Comparison of ENCODE assay signal across 35 cellular contexts in the genomic region with DNA sequence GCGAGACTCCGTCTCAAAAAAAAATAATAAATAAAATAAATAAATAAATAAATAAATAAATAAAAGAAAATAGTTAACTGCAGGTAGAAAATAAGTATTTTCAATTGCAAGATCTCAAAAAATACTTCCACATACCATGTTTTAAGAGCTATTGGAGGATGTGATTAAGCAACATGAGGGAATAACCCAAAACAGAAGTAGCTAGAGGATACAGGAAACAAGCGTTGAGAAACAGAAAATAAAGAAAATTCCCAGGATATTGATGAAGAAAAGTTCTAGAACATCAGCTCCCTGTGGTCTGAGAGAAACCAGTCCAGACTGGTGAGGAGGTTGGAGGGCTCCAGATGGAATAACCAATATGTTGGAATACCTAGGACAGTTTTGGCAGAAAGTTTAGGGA. TPM values are rescaled to one million over a fixed set of nuclear protein-coding genes. Genes with fewer than 3 reads are reported as not detected.
"Had no signal": no experiment of that assay in that cellular context is flagged by ENCODE, and none has a peak within 500 bp of the region (broad histone marks: within the 10 kb centered on the region; RNA-seq: fewer than 3 reads in every experiment).

No MANE protein-coding gene starts in this region.

- DNase-seq: activated CD4-positive, alpha-beta memory T cell treated with anti-CD3 and anti-CD28 coated beads, Interleukin-2, amount 10 ng/mL, durations not matched to agents 7 days and 5 days; activated CD4-positive, alpha-beta T cell treated with anti-CD3 and anti-CD28 coated beads for 1 hour; activated CD4-positive, alpha-beta T cell treated with anti-CD3 and anti-CD28 coated beads for 36 hours; activated CD4-positive, alpha-beta T cell treated with anti-CD3 and anti-CD28 coated beads for 48 hours; activated CD4-positive, alpha-beta T cell treated with anti-CD3 and anti-CD28 coated beads, Interleukin-2, amount 10 ng/mL, durations not matched to agents 7 days and 5 days; activated CD4-positive, alpha-beta T cell treated with anti-CD3 and anti-CD28 coated beads, Interleukin-2, amount 50 U/mL, for 48 hours; activated CD4-positive, CD25-positive, alpha-beta regulatory T cell; activated CD8-positive, alpha-beta memory T cell treated with anti-CD3 and anti-CD28 coated beads, Interleukin-2, amount 50 U/mL, for 4 hours; activated effector memory CD4-positive, alpha-beta T cell treated with anti-CD3 and anti-CD28 coated beads, Interleukin-2, amount 50 U/mL, for 16 hours; activated gamma-delta T cell treated with Interleukin-2 at 50 U/mL for 16 hours; activated naive CD4-positive, alpha-beta T cell; activated naive CD4-positive, alpha-beta T cell treated with anti-CD3 and anti-CD28 coated beads for 36 hours; activated naive CD4-positive, alpha-beta T cell treated with anti-CD3 and anti-CD28 coated beads, Interleukin-2, amount 50 U/mL, for 16 hours; activated naive CD8-positive, alpha-beta T cell treated with anti-CD3 and anti-CD28 coated beads for 36 hours; activated T-cell treated with anti-CD3 and anti-CD28 coated beads for 4 hours; activated T-cell treated with anti-CD3 and anti-CD28 coated beads, Interleukin-2, amount 50 U/mL, for 24 hours; activated T-cell treated with anti-CD3 and anti-CD28 coated beads, Interleukin-2, amount 50 U/mL, for 48 hours; adrenal gland; amniotic stem cell; aorta; body of pancreas; brain microvascular endothelial cell; central memory CD4-positive, alpha-beta T cell; T-helper 1 cell; T-helper 2 cell; T-helper 9 cell; WERI-Rb-1 had no signal

- FAIRE-seq: astrocyte had no signal

- H3K27me3 ChIP-seq: adrenal gland, body of pancreas, brain microvascular endothelial cell, breast epithelium had no signal

- H3K36me3 ChIP-seq: adrenal gland, brain microvascular endothelial cell, breast epithelium, WERI-Rb-1 had no signal

- H3K4me3 ChIP-seq: adrenal gland, body of pancreas, breast epithelium had no signal

- ATAC-seq: activated CD4-positive, alpha-beta T cell treated with anti-CD3 and anti-CD28 coated beads for 36 hours; activated CD4-positive, CD25-positive, alpha-beta regulatory T cell treated with anti-CD3 and anti-CD28 coated beads, Interleukin-2, amount 50 U/mL, for 24 hours; activated naive CD4-positive, alpha-beta T cell treated with anti-CD3 and anti-CD28 coated beads, Interleukin-2, amount 50 U/mL, for 72 hours; activated T-helper 17 cell treated with anti-CD3 and anti-CD28 coated beads, Interleukin-2, amount 50 U/mL, for 72 hours; body of pancreas; WTC11 had no signal

- H3K9me3 ChIP-seq: adrenal gland, body of pancreas, breast epithelium had no signal

- H3K4me1 ChIP-seq: adrenal gland, body of pancreas, breast epithelium had no signal

- H3K27ac ChIP-seq: adrenal gland, body of pancreas, brain microvascular endothelial cell, breast epithelium, WERI-Rb-1 had no signal

RNA-seq across cellular contexts. Expression of gene RND3, which starts 57.3 kb away (rescaled TPM):
- total RNA-seq: activated CD4-positive, alpha-beta memory T cell treated with anti-CD3 and anti-CD28 coated beads, Interleukin-2, amount 10 ng/mL, durations not matched to agents 7 days and 5 days; activated CD4-positive, alpha-beta T cell treated with anti-CD3 and anti-CD28 coated beads for 36 hours; activated CD4-positive, alpha-beta T cell treated with anti-CD3 and anti-CD28 coated beads, Interleukin-2, amount 10 ng/mL, durations not matched to agents 7 days and 5 days; activated CD8-positive, alpha-beta memory T cell treated with anti-CD3 and anti-CD28 coated beads for 36 hours; activated naive CD4-positive, alpha-beta T cell treated with anti-CD3 and anti-CD28 coated beads for 36 hours; activated naive CD4-positive, alpha-beta T cell treated with anti-CD3 and anti-CD28 coated beads, Interleukin-2, amount 50 U/mL, for 72 hours; activated naive CD8-positive, alpha-beta T cell treated with anti-CD3 and anti-CD28 coated beads for 36 hours; activated T-helper 1 cell treated with anti-CD3 and anti-CD28 coated beads, Interleukin-12 subunit alpha, Interleukin-12 subunit beta, Interleukin-2, Interleukin-4 antibody, amounts not matched to agents 30 ng/mL and 10 ng/mL and 1 ng/mL, durations not matched to agents 14 hours and 24 hours and 36 hours; activated T-helper 17 cell treated with anti-CD3 and anti-CD28 coated beads, Interleukin-2, amount 50 U/mL, for 72 hours had no signal
